ENCODE assay signal across 20 cellular contexts in the genomic region with DNA sequence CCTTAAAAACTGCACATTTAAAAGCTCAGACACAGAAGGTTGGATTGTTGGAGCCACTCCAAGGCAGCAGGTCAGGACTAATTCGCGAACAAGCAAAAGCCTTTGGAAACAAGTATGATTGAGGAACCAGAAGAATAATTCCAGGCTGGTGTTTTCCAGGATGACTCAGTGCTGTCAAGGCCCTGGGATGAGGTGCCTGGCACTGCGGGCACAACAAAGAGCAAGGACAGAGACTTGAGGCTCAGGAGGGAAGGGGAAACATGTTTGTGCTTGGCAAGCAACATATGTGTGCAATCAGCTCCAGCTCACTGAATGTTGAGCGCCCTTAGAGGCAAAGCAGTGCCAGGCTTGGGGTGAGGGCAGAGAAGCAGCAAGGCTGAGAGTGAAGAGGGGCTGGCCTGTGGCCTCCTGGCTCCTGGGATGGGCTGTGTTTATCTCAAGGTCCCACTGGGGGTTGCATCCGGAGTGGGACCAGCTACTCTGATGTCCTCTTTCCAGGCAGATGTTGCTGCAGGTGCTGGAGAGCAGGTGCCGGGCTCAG. TPM values are rescaled to one million over a fixed set of nuclear protein-coding genes. Genes with fewer than 3 reads are reported as not detected.
DNase-seq lines count a peak whose midpoint lies in the region; ATAC-seq, FAIRE-seq and TF ChIP-seq lines count a peak whose summit lies in the region.
"Had no signal": no experiment of that assay in that cellular context is flagged by ENCODE, and none has a peak within 500 bp of the region (broad histone marks: within the 10 kb centered on the region; RNA-seq: fewer than 3 reads in every experiment).

No MANE protein-coding gene starts in this region.

- H3K27me3 Mint-ChIP-seq in osteocyte (ENCODE audit: unreplicated experiment) (no peaks in the 10 kb centered on the region), neural progenitor cell (ENCODE audit: insufficient read depth, low read depth) (peaks cover 10% of the 10 kb centered on the region)

- H3K79me2 ChIP-seq in neural progenitor cell (ENCODE audit: low read depth): no peaks in the 10 kb centered on the region

- no peak overlapping the region for H2AFZ ChIP-seq in neural progenitor cell (replicated peaks)

- no peak overlapping the region for H3K27ac Mint-ChIP-seq in osteocyte (ENCODE audit: unreplicated experiment)
- no peak overlapping the region for H3K27ac Mint-ChIP-seq in neural progenitor cell
- H3K27ac Mint-ChIP-seq: activated naive CD8-positive, alpha-beta T cell; B cell had no signal

- H3K27me3 ChIP-seq in RWPE2 (ENCODE audit: insufficient read depth, poor library complexity, severe bottlenecking): no peaks in the 10 kb centered on the region
- no peaks in the 10 kb centered on the region for H3K27me3 ChIP-seq in neural progenitor cell
- H3K27me3 ChIP-seq in uterus: no peaks in the 10 kb centered on the region

- peak; percentile 65 for ATAC-seq in RWPE2 (ENCODE audit: low read depth)

- H3K4me1 Mint-ChIP-seq in osteocyte (ENCODE audit: unreplicated experiment): no peaks in the 10 kb centered on the region
- H3K4me1 Mint-ChIP-seq in neural progenitor cell: peaks cover 9% of the 10 kb centered on the region
- H3K4me1 Mint-ChIP-seq: B cell had no signal

- TF ChIP-seq CTCF in RWPE2 (IDR thresholded peaks at IDR 0.05; ENCODE audit: poor library complexity, severe bottlenecking): no peak
- no peak for TF ChIP-seq CTCF in fibroblast of the aortic adventitia (IDR thresholded peaks at IDR 0.05; ENCODE audit: insufficient read depth, low read length)
- no peak for TF ChIP-seq CTCF in osteocyte (IDR thresholded peaks at IDR 0.05)
- no peak for TF ChIP-seq CTCF in neural progenitor cell (IDR thresholded peaks at IDR 0.05)
- TF ChIP-seq CTCF in uterus (IDR thresholded peaks at IDR 0.05): no peak

- H3K9me3 ChIP-seq in RWPE2 (ENCODE audit: severe bottlenecking) (no peaks in the 10 kb centered on the region), neural progenitor cell (ENCODE audit: low read depth) (no peaks in the 10 kb centered on the region), uterus (no peaks in the 10 kb centered on the region)

- TF ChIP-seq POLR2A in H54 (IDR thresholded peaks at IDR 0.05; ENCODE audit: low read depth, low read length) (no peak), uterus (IDR thresholded peaks at IDR 0.05) (no peak)

- H3K36me3 ChIP-seq in RWPE2 (ENCODE audit: low read depth) (no peaks in the 10 kb centered on the region), neural progenitor cell (no peaks in the 10 kb centered on the region), uterus (no peaks in the 10 kb centered on the region)

- no peaks in the 10 kb centered on the region for H3F3A ChIP-seq in neural progenitor cell (ENCODE audit: low read depth)

- intact Hi-C loops in uterus (cut with DNase I; ENCODE audit: low total_unique reads): no loop called here

- no peak for FAIRE-seq in H54 (lab: Jason Lieb, UNC)
- FAIRE-seq: GM12891 had no signal

- no peak overlapping the region for H3K9ac ChIP-seq in neural progenitor cell

- H3K27ac ChIP-seq in RWPE2 (ENCODE audit: poor library complexity, severe bottlenecking) (no peak overlapping the region), neural progenitor cell (no peak overlapping the region), uterus (no peak overlapping the region)

- DNase-seq in G401 (ENCODE audit: low spot score) (peak; percentile 37), RWPE2 (ENCODE audit: low spot score) (no peak), fibroblast of the aortic adventitia (ENCODE audit: low read depth) (peak; percentile 31), osteocyte (ENCODE audit: extremely low spot score, unreplicated experiment) (peak; percentile 73), H54 (ENCODE audit: insufficient read length, low spot score) (no peak), GM03348 (ENCODE audit: low spot score) (no peak), neural progenitor cell (ENCODE audit: low spot score) (no peak), uterus (no peak)
- DNase-seq: activated CD4-positive, alpha-beta T cell treated with anti-CD3 and anti-CD28 coated beads for 1 hour; DND-41; erythroblast; MM.1S; NCI-H2107; NCI-H774; SHP77 treated with DMSO at 0.1 percent for 48 hours; T-helper 2 cell had no signal

- H3K4me3 ChIP-seq in RWPE2 (ENCODE audit: severe bottlenecking) (no peak overlapping the region), fibroblast of the aortic adventitia (ENCODE audit: low read depth, low read length) (no peak overlapping the region), neural progenitor cell (no peak overlapping the region), uterus (no peak overlapping the region)

- H3K4me2 ChIP-seq in neural progenitor cell: no peak overlapping the region

- H3K9me3 Mint-ChIP-seq in osteocyte (ENCODE audit: unreplicated experiment) (no peaks in the 10 kb centered on the region), neural progenitor cell (peaks cover 7% of the 10 kb centered on the region)

- in situ Hi-C loops in G401 (cut with HindIII; ENCODE audit: low sequenced_read_pairs): no loop called here

- H3K4me3 Mint-ChIP-seq in osteocyte (ENCODE audit: unreplicated experiment): no peak overlapping the region
- no peak overlapping the region for H3K4me3 Mint-ChIP-seq in neural progenitor cell
- H3K4me3 Mint-ChIP-seq: activated naive CD8-positive, alpha-beta T cell; B cell had no signal

- H3K4me1 ChIP-seq in RWPE2 (ENCODE audit: insufficient read depth, poor library complexity, severe bottlenecking) (no peaks in the 10 kb centered on the region), neural progenitor cell (no peaks in the 10 kb centered on the region), uterus (no peaks in the 10 kb centered on the region)

- H4K20me1 ChIP-seq in neural progenitor cell (ENCODE audit: low read depth): no peaks in the 10 kb centered on the region

- H3K36me3 Mint-ChIP-seq in osteocyte (ENCODE audit: unreplicated experiment) (no peaks in the 10 kb centered on the region), neural progenitor cell (peaks cover 7% of the 10 kb centered on the region)
- H3K36me3 Mint-ChIP-seq: activated naive CD8-positive, alpha-beta T cell had no signal

RNA-seq across cellular contexts. Expression of a gene that starts 44.0 kb away (rescaled TPM):
- not detected in 2 replicates for total RNA-seq in G401 (2014; rRNA removed; shearing (Covaris generic))
- total RNA-seq in fibroblast of the aortic adventitia (ENCODE audit: low replicate concordance) (4.7 and 6.5 TPM in 2 replicates), osteocyte (0.70 and 0.81 TPM in 2 replicates), neural progenitor cell (ENCODE audit: low replicate concordance) (0.92 and 1.2 TPM in 2 replicates), uterus (10 to 100 TPM; 10.3 to 46.6 (median 19.3) TPM)
- total RNA-seq: B cell, HT-29 had no signal

Comparison
In these comparisons a context has a peak if more than half of its experiments do, and no peak if none do; other contexts are left out.
1. DNase-seq: peak in G401 (single experiment), fibroblast of the aortic adventitia (single experiment) and osteocyte (single experiment); none in RWPE2 (single experiment), H54 (single experiment), GM03348 (single experiment), neural progenitor cell (single experiment) and uterus (0 of 2).